Comparison of ENCODE assay signal across 1 cellular context in the genomic region with DNA sequence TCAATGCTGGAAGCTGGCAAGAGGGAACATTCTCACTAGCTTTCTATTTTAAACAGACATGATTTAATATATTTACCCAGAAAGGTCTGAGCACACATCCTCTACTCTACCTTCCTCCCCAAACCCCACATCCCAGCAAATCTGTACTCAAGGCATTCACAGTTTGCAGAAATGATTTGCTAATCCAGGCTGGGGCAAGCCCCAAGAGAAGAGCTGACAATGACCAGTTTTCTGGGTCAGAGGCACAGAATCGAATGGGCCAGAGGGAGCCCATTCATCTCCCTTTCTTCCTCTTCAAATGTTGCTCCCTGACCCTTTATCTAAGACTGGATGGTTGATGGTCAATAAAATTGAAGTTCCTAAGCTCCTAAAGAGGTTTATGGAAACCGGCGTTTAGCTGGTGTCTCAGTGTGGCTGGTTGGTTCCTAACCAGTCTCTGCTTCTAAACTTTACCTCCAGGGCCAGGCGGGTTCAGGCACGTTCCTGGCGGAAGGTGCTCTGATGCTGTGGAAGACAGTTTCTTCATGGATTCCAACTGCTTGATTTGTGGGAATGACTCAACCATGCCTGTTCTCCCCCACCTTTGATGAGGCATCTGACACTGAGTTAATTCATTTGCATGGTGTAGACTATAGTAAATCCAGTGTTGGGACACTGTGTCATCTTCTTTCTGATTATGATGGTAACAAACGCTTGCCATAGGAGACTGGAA.
TF ChIP-seq lines count a peak whose summit lies in the region.

No MANE protein-coding gene starts in this region.

TF ChIP-seq in K562, 482 proteins besides CTCF, POLR2A, EP300 and RAD21 (continued from another document and continues in another):
- no peak for TF ChIP-seq MED1 (CRISPR knock-in tag; IDR thresholded peaks at IDR 0.05; ENCODE audit: borderline replicate concordance)
- TF ChIP-seq TEAD1 (CRISPR knock-in tag; IDR thresholded peaks at IDR 0.05): no peak
- TF ChIP-seq, protein P1, sequence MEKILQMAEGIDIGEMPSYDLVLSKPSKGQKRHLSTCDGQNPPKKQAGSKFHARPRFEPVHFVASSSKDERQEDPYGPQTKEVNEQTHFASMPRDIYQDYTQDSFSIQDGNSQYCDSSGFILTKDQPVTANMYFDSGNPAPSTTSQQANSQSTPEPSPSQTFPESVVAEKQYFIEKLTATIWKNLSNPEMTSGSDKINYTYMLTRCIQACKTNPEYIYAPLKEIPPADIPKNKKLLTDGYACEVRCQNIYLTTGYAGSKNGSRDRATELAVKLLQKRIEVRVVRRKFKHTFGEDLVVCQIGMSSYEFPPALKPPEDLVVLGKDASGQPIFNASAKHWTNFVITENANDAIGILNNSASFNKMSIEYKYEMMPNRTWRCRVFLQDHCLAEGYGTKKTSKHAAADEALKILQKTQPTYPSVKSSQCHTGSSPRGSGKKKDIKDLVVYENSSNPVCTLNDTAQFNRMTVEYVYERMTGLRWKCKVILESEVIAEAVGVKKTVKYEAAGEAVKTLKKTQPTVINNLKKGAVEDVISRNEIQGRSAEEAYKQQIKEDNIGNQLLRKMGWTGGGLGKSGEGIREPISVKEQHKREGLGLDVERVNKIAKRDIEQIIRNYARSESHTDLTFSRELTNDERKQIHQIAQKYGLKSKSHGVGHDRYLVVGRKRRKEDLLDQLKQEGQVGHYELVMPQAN (IDR thresholded peaks at IDR 0.05; ENCODE audit: borderline replicate concordance): no peak
- TF ChIP-seq ZNF655 (CRISPR knock-in tag; IDR thresholded peaks at IDR 0.05): peak; percentile 40; the same call in 1 of the 2 replicates
- TF ChIP-seq ELF1 (tag; IDR thresholded peaks at IDR 0.05): peak; percentile 64
- 0 out of 2 replicates have a peak, but pooled peaks have one; percentile 34 for TF ChIP-seq ZNF134 (CRISPR knock-in tag; conservative IDR thresholded peaks at IDR 0.05)
- no peak for TF ChIP-seq PTBP1 (IDR thresholded peaks at IDR 0.05; ENCODE audit: low read depth, low read length)
- no peak for TF ChIP-seq ERF (CRISPR knock-in tag; IDR thresholded peaks at IDR 0.05)
- TF ChIP-seq GABPB1 (CRISPR knock-in tag; IDR thresholded peaks at IDR 0.05): 0 out of 2 replicates have a peak, but pooled peaks have one; percentile 3
- TF ChIP-seq, protein P2, sequence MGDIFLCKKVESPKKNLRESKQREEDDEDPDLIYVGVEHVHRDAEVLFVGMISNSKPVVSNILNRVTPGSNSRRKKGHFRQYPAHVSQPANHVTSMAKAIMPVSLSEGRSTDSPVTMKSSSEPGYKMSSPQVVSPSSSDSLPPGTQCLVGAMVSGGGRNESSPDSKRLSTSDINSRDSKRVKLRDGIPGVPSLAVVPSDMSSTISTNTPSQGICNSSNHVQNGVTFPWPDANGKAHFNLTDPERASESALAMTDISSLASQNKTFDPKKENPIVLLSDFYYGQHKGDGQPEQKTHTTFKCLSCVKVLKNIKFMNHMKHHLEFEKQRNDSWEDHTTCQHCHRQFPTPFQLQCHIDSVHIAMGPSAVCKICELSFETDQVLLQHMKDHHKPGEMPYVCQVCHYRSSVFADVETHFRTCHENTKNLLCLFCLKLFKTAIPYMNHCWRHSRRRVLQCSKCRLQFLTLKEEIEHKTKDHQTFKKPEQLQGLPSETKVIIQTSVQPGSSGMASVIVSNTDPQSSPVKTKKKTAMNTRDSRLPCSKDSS (IDR thresholded peaks at IDR 0.05; ENCODE audit: low read depth, partially characterized antibody): no peak
- TF ChIP-seq, protein P3, sequence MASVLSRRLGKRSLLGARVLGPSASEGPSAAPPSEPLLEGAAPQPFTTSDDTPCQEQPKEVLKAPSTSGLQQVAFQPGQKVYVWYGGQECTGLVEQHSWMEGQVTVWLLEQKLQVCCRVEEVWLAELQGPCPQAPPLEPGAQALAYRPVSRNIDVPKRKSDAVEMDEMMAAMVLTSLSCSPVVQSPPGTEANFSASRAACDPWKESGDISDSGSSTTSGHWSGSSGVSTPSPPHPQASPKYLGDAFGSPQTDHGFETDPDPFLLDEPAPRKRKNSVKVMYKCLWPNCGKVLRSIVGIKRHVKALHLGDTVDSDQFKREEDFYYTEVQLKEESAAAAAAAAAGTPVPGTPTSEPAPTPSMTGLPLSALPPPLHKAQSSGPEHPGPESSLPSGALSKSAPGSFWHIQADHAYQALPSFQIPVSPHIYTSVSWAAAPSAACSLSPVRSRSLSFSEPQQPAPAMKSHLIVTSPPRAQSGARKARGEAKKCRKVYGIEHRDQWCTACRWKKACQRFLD (CRISPR knock-in tag; IDR thresholded peaks at IDR 0.05): no peak
- no peak for TF ChIP-seq MTF1 (CRISPR knock-in tag; IDR thresholded peaks at IDR 0.05; ENCODE audit: borderline replicate concordance)
- TF ChIP-seq KLF6 (CRISPR knock-in tag; IDR thresholded peaks at IDR 0.05; ENCODE audit: borderline replicate concordance): 0 out of 2 replicates have a peak, but pooled peaks have one; percentile 70
- TF ChIP-seq GATAD2A (IDR thresholded peaks at IDR 0.05): no peak
- TF ChIP-seq ZBTB33 (CRISPR knock-in tag; IDR thresholded peaks at IDR 0.05): peak; percentile 37; the same call in 1 of the 2 replicates
- no peak for TF ChIP-seq ZNF143 (CRISPR knock-in tag; IDR thresholded peaks at IDR 0.05)
- TF ChIP-seq, protein P4, sequence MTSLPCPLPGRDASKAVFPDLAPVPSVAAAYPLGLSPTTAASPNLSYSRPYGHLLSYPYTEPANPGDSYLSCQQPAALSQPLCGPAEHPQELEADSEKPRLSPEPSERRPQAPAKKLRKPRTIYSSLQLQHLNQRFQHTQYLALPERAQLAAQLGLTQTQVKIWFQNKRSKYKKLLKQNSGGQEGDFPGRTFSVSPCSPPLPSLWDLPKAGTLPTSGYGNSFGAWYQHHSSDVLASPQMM (CRISPR knock-in tag; IDR thresholded peaks at IDR 0.05): no peak
- TF ChIP-seq ZNF583 (CRISPR knock-in tag; IDR thresholded peaks at IDR 0.05): no peak; the same call in 1 of the 2 replicates
- TF ChIP-seq, protein P5, sequence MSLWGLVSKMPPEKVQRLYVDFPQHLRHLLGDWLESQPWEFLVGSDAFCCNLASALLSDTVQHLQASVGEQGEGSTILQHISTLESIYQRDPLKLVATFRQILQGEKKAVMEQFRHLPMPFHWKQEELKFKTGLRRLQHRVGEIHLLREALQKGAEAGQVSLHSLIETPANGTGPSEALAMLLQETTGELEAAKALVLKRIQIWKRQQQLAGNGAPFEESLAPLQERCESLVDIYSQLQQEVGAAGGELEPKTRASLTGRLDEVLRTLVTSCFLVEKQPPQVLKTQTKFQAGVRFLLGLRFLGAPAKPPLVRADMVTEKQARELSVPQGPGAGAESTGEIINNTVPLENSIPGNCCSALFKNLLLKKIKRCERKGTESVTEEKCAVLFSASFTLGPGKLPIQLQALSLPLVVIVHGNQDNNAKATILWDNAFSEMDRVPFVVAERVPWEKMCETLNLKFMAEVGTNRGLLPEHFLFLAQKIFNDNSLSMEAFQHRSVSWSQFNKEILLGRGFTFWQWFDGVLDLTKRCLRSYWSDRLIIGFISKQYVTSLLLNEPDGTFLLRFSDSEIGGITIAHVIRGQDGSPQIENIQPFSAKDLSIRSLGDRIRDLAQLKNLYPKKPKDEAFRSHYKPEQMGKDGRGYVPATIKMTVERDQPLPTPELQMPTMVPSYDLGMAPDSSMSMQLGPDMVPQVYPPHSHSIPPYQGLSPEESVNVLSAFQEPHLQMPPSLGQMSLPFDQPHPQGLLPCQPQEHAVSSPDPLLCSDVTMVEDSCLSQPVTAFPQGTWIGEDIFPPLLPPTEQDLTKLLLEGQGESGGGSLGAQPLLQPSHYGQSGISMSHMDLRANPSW (CRISPR knock-in tag; IDR thresholded peaks at IDR 0.05): 0 out of 2 replicates have a peak, but pooled peaks have one; percentile 28
- TF ChIP-seq SOX6 (IDR thresholded peaks at IDR 0.05): 0 out of 2 replicates have a peak, but pooled peaks have one; percentile 6
- TF ChIP-seq SETDB1 (IDR thresholded peaks at IDR 0.05; ENCODE audit: low read length): no peak
- TF ChIP-seq ZBTB17 (CRISPR knock-in tag; IDR thresholded peaks at IDR 0.05): no peak
- TF ChIP-seq ZNF511 (CRISPR knock-in tag; IDR thresholded peaks at IDR 0.05): no peak
- no peak for TF ChIP-seq FOXA1 (IDR thresholded peaks at IDR 0.05; ENCODE audit: borderline replicate concordance)
- no peak for TF ChIP-seq CXXC5 (CRISPR knock-in tag; IDR thresholded peaks at IDR 0.05)
- 0 out of 2 replicates have a peak, but pooled peaks have one; percentile 12 for TF ChIP-seq BMI1 (IDR thresholded peaks at IDR 0.05; ENCODE audit: low read length)
- 0 out of 2 replicates have a peak, but pooled peaks have one; percentile 10 for TF ChIP-seq CEBPG (CRISPR knock-in tag; IDR thresholded peaks at IDR 0.05)
- peak in 1 of 2 experiments; percentile 62; a peak in 2 of 4 replicates for TF ChIP-seq CEBPG (tag; conservative IDR thresholded peaks at IDR 0.05 in 1 of 2, IDR thresholded peaks at IDR 0.05 in 1 of 2)
- TF ChIP-seq BHLHE40 (IDR thresholded peaks at IDR 0.05; ENCODE audit: low read length): peak; percentile 59
- TF ChIP-seq BRF1 (IDR thresholded peaks at IDR 0.05; ENCODE audit: borderline replicate concordance, extremely low read depth, insufficient read length): no peak
- TF ChIP-seq ARID4B (CRISPR knock-in tag; IDR thresholded peaks at IDR 0.05): no peak
- TF ChIP-seq, protein P6, sequence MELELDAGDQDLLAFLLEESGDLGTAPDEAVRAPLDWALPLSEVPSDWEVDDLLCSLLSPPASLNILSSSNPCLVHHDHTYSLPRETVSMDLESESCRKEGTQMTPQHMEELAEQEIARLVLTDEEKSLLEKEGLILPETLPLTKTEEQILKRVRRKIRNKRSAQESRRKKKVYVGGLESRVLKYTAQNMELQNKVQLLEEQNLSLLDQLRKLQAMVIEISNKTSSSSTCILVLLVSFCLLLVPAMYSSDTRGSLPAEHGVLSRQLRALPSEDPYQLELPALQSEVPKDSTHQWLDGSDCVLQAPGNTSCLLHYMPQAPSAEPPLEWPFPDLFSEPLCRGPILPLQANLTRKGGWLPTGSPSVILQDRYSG (tag; conservative IDR thresholded peaks at IDR 0.05; ENCODE audit: low read depth): no peak; the same call in 1 of the 2 replicates
- TF ChIP-seq ZSCAN32 (CRISPR knock-in tag; IDR thresholded peaks at IDR 0.05): no peak
- no peak for TF ChIP-seq SIX5 (IDR thresholded peaks at IDR 0.05; ENCODE audit: borderline replicate concordance in 1 of 2, insufficient read depth in 1 of 2, low read depth in 1 of 2, low read length in 2 of 2)
- no peak for TF ChIP-seq SREBF2 (CRISPR knock-in tag; IDR thresholded peaks at IDR 0.05)
- no peak for TF ChIP-seq TOE1 (IDR thresholded peaks at IDR 0.05; ENCODE audit: borderline replicate concordance)
- TF ChIP-seq TOE1 (CRISPR knock-in tag; IDR thresholded peaks at IDR 0.05; ENCODE audit: borderline replicate concordance, low read depth): 0 out of 2 replicates have a peak, but pooled peaks have one; percentile 68
- TF ChIP-seq FOXJ2 (tag; IDR thresholded peaks at IDR 0.05): peak; percentile 47; the same call in 1 of the 2 replicates
- 0 out of 2 replicates have a peak, but pooled peaks have one; percentile 40 for TF ChIP-seq HDGF (IDR thresholded peaks at IDR 0.05)
- TF ChIP-seq RBM14 (IDR thresholded peaks at IDR 0.05; ENCODE audit: borderline replicate concordance, insufficient read depth, low read depth, low read length): no peak
- TF ChIP-seq NFIC (IDR thresholded peaks at IDR 0.05): no peak
